Comparison of ENCODE assay signal across 8 cellular contexts in genomic region chr3:105518806-105519418, GRCh38.
DNase-seq lines count a peak whose midpoint lies in the region; ATAC-seq, FAIRE-seq and TF ChIP-seq lines count a peak whose summit lies in the region.

No MANE protein-coding gene starts in this region.

- peaks cover 10% of the 10 kb centered on the region for H3K79me2 ChIP-seq in keratinocyte (ENCODE audit: control insufficient read depth, insufficient read depth, low read length)

- H3K27me3 Mint-ChIP-seq in natural killer cell (ENCODE audit: low read depth in 2 of 2) = no peaks in the 10 kb centered on the region
- H3K27me3 Mint-ChIP-seq in natural killer cell treated with Interleukin-12 subunit alpha and Interleukin-12 subunit beta and Interleukin-15 and Interleukin-18, amount 100 ng/mL, for 72 hours = no peaks in the 10 kb centered on the region
- no peaks in the 10 kb centered on the region for H3K27me3 Mint-ChIP-seq in MCF 10A (ENCODE audit: insufficient read depth, unreplicated experiment)

- ATAC-seq in natural killer cell = peak in 2 of 3 donors; percentile 58 to 74
- no peak for ATAC-seq in natural killer cell treated with Interleukin-12 subunit alpha and Interleukin-12 subunit beta and Interleukin-15 and Interleukin-18, amount 100 ng/mL, for 72 hours
- peak; percentile 89 for ATAC-seq in GM21576 (IDR thresholded peaks at IDR 0.05; ENCODE audit: unreplicated experiment)

- no peak overlapping the region for H2AFZ ChIP-seq in keratinocyte (ENCODE audit: control insufficient read depth, low read length)

- no peaks in the 10 kb centered on the region for H3K9me3 ChIP-seq in NT2/D1 (ENCODE audit: insufficient read depth, low read length)
- H3K9me3 ChIP-seq in keratinocyte (ENCODE audit: control insufficient read depth, low read depth, low read length) = no peaks in the 10 kb centered on the region
- H3K9me3 ChIP-seq in testis = no peaks in the 10 kb centered on the region

- no peaks in the 10 kb centered on the region for H4K20me1 ChIP-seq in keratinocyte (ENCODE audit: control insufficient read depth, extremely low read depth, insufficient read depth, low read length)

- H3K4me2 ChIP-seq in keratinocyte (ENCODE audit: control insufficient read depth, extremely low read depth, insufficient read depth, low read depth, low read length) = no peak overlapping the region

- H3K9ac ChIP-seq in NT2/D1 (ENCODE audit: insufficient read length, low read depth) = no peak overlapping the region
- H3K9ac ChIP-seq in keratinocyte (ENCODE audit: control insufficient read depth, extremely low read depth, insufficient read depth, low read length) = no peak overlapping the region

- dilution Hi-C loops in keratinocyte (cut with MboI; ENCODE audit: extremely low pct_ligation_motif_present, low sequenced_read_pairs) = no loop called here

- POLR2A ChIA-PET in MCF 10A (lab: Yijun Ruan, JAX) = interaction anchor here (1.4 to 4.2 kb wide), 2 partner anchors 13 to 151 kb away, joined by 6 to 40 read pairs; partner anchors contain the start of gene ALCAM

- no peaks in the 10 kb centered on the region for H3K9me1 ChIP-seq in keratinocyte (ENCODE audit: control insufficient read depth, extremely low read depth, insufficient read depth, low read length)

- CTCF ChIA-PET in MCF 10A (lab: Yijun Ruan, JAX) = interaction anchor here (0.5 to 3.9 kb wide), 19 partner anchors 9 to 1637 kb away, joined by 3 to 58 read pairs (median 3); partner anchors contain the start of gene ALCAM

- no peak for TF ChIP-seq POLR2A in testis (IDR thresholded peaks at IDR 0.05)

- H3K36me3 ChIP-seq in NT2/D1 (ENCODE audit: insufficient read depth, insufficient read length, low read length) (no peaks in the 10 kb centered on the region), keratinocyte (ENCODE audit: control insufficient read depth in 2 of 2, extremely low read depth in 1 of 2, insufficient read depth in 2 of 2, low read length in 2 of 2) (no peaks in the 10 kb centered on the region), testis (ENCODE audit: low read depth, missing control alignments) (no peaks in the 10 kb centered on the region)

- 16 to 25% methylated on average over 4 of the region's 4 CpGs for WGBS in testis, 2 donors

- FAIRE-seq in keratinocyte (lab: Jason Lieb, UNC) = peak; percentile 48

- H3K27ac ChIP-seq in keratinocyte (ENCODE audit: control insufficient read depth, insufficient read depth, low read length) = no peak overlapping the region
- no peak overlapping the region for H3K27ac ChIP-seq in testis

- intact Hi-C loops in natural killer cell (cut with micrococcal nuclease) (no loop called here), MCF 10A (cut with micrococcal nuclease) (loop anchor here (1.0 to 5.0 kb wide), 4 partner anchors 150 to 1527 kb away; no protein-coding TSS in a partner anchor), testis (cut with DNase I; ENCODE audit: low total_unique reads) (no loop called here)

- H3K27ac Mint-ChIP-seq in natural killer cell (no peak overlapping the region), MCF 10A (ENCODE audit: low read depth, unreplicated experiment) (no peak overlapping the region)
- no peak overlapping the region for H3K27ac Mint-ChIP-seq in natural killer cell treated with Interleukin-12 subunit alpha and Interleukin-12 subunit beta and Interleukin-15 and Interleukin-18, amount 100 ng/mL, for 72 hours

- H3K4me1 Mint-ChIP-seq in natural killer cell = no peaks in the 10 kb centered on the region
- H3K4me1 Mint-ChIP-seq in natural killer cell treated with Interleukin-12 subunit alpha and Interleukin-12 subunit beta and Interleukin-15 and Interleukin-18, amount 100 ng/mL, for 72 hours (ENCODE audit: low read depth in 2 of 2) = no peaks in the 10 kb centered on the region
- H3K4me1 Mint-ChIP-seq in MCF 10A (ENCODE audit: insufficient read depth, unreplicated experiment) = no peaks in the 10 kb centered on the region

- no peak for DNase-seq in natural killer cell
- no peak for DNase-seq in natural killer cell treated with Interleukin-12 subunit alpha and Interleukin-12 subunit beta and Interleukin-15 and Interleukin-18, amount 100 ng/mL, for 72 hours (ENCODE audit: low spot score)
- peak; percentile 84 for DNase-seq in HT-29 (ENCODE audit: low spot score)
- peak; percentile 36 for DNase-seq in NT2/D1 (ENCODE audit: low read depth, low spot score)
- peak; percentile 74 for DNase-seq in MCF 10A (ENCODE audit: unreplicated experiment)
- peak; percentile 13 for DNase-seq in keratinocyte (ENCODE audit: low read depth, low spot score)
- DNase-seq in testis = peak; percentile 15

- H3K27me3 ChIP-seq in NT2/D1 (ENCODE audit: insufficient read depth, insufficient read length) = no peaks in the 10 kb centered on the region
- no peaks in the 10 kb centered on the region for H3K27me3 ChIP-seq in keratinocyte (ENCODE audit: control insufficient read depth, extremely low read depth, insufficient read depth, low read length)
- no peaks in the 10 kb centered on the region for H3K27me3 ChIP-seq in testis

- H3K9me3 Mint-ChIP-seq in natural killer cell (no peaks in the 10 kb centered on the region), MCF 10A (ENCODE audit: unreplicated experiment) (no peaks in the 10 kb centered on the region)
- H3K9me3 Mint-ChIP-seq in natural killer cell treated with Interleukin-12 subunit alpha and Interleukin-12 subunit beta and Interleukin-15 and Interleukin-18, amount 100 ng/mL, for 72 hours = no peaks in the 10 kb centered on the region

- peak; percentile 62 for TF ChIP-seq CTCF in natural killer cell (IDR thresholded peaks at IDR 0.05)
- peak; percentile 60 for TF ChIP-seq CTCF in MCF 10A (IDR thresholded peaks at IDR 0.05; ENCODE audit: unreplicated experiment)
- peak; percentile 23 to 45 (median 41) for TF ChIP-seq CTCF in keratinocyte (optimal IDR thresholded peaks at IDR 0.05 in 1 of 3, IDR thresholded peaks at IDR 0.05 in 1 of 3, conservative IDR thresholded peaks at IDR 0.05 in 1 of 3; ENCODE audit: extremely low read depth in 1 of 3, insufficient read depth in 2 of 3, low read length in 3 of 3)
- peak; percentile 35 to 69 (median 55) for TF ChIP-seq CTCF in testis (IDR thresholded peaks at IDR 0.05)

- H3K4me1 ChIP-seq in NT2/D1 (ENCODE audit: insufficient read depth, insufficient read length) (no peaks in the 10 kb centered on the region), keratinocyte (ENCODE audit: control insufficient read depth, extremely low read depth, insufficient read depth, low read length) (no peaks in the 10 kb centered on the region), testis (no peaks in the 10 kb centered on the region)

- no peaks in the 10 kb centered on the region for H3K36me3 Mint-ChIP-seq in natural killer cell
- H3K36me3 Mint-ChIP-seq in natural killer cell treated with Interleukin-12 subunit alpha and Interleukin-12 subunit beta and Interleukin-15 and Interleukin-18, amount 100 ng/mL, for 72 hours = no peaks in the 10 kb centered on the region
- peaks cover 14% of the 10 kb centered on the region for H3K36me3 Mint-ChIP-seq in MCF 10A (ENCODE audit: insufficient read depth, unreplicated experiment)

- no TSS peak for BruUV-seq in MCF 10A (replicated peaks; lab: Mats Ljungman, UMichigan)

- H3K4me3 ChIP-seq in NT2/D1 (ENCODE audit: insufficient read length, low read depth) (no peak overlapping the region), keratinocyte (ENCODE audit: control insufficient read depth in 2 of 3, extremely low read depth in 1 of 3, insufficient read depth in 2 of 3, low read depth in 1 of 3, low read length in 3 of 3) (no peak overlapping the region), testis (no peak overlapping the region)

- H3K4me3 Mint-ChIP-seq in natural killer cell (no peak overlapping the region), MCF 10A (ENCODE audit: unreplicated experiment) (no peak overlapping the region)
- H3K4me3 Mint-ChIP-seq in natural killer cell treated with Interleukin-12 subunit alpha and Interleukin-12 subunit beta and Interleukin-15 and Interleukin-18, amount 100 ng/mL, for 72 hours = no peak overlapping the region

Comparison
In these comparisons a context has a peak if more than half of its experiments do, and no peak if none do; other contexts are left out.
1. ATAC-seq: peak in natural killer cell (2 of 3) and GM21576 (single experiment); none in natural killer cell treated with Interleukin-12 subunit alpha and Interleukin-12 subunit beta and Interleukin-15 and Interleukin-18, amount 100 ng/mL, for 72 hours (0 of 2).
2. DNase-seq: peak in HT-29 (single experiment), NT2/D1 (single experiment), MCF 10A (single experiment), keratinocyte (single experiment) and testis (single experiment); none in natural killer cell (single experiment) and natural killer cell treated with Interleukin-12 subunit alpha and Interleukin-12 subunit beta and Interleukin-15 and Interleukin-18, amount 100 ng/mL, for 72 hours (single experiment).
3. Peak in every context shown above with its lines, with median percentiles within 50 percentile points of each other: CTCF ChIP-seq.